Comparison of ENCODE assay signal across 20 cellular contexts in the genomic region with DNA sequence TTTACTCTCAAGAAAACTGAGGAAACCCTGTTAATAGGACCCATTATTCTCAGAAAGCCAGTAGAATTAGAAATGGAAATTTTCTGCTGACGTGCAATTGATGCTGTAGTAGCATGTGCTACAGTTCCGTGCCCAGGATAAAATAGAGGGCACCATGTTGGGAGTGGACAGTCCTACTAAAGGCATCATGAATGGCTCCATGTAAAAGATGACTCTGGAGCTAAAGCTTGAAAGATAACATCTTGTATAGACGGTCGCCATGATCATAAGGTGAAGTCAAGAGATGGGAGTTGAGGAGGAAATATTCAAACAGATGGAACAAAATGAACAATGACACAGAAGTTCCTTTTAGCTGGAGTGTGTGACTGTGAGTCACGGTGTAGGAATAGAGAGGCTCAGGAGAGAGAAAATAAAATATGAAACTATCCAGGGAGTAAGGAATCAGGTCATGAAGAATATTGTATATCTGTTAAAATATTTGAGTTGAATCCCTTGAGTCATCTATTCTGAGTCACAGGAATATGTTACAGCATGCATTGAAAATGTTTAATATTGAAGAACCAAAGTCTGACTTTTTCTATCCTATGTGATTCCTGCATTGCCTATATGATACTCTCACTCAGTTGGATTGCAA. TPM values are rescaled to one million over a fixed set of nuclear protein-coding genes. Genes with fewer than 3 reads are reported as not detected.
A peak's percentile ranks its signal among the peaks of the same experiment; 100 is the strongest.
DNase-seq lines count a peak whose midpoint lies in the region; TF ChIP-seq lines count a peak whose summit lies in the region.
"Had no signal": no experiment of that assay in that cellular context is flagged by ENCODE, and none has a peak within 500 bp of the region (broad histone marks: within the 10 kb centered on the region; RNA-seq: fewer than 3 reads in every experiment).

No MANE protein-coding gene starts in this region.

- no peak for TF ChIP-seq CTCF in AG04450 (IDR thresholded peaks at IDR 0.05; ENCODE audit: low read depth, low read length)
- no peak for TF ChIP-seq CTCF in cardiac fibroblast (IDR thresholded peaks at IDR 0.05; ENCODE audit: low read depth, low read length)
- TF ChIP-seq CTCF in endodermal cell (conservative IDR thresholded peaks at IDR 0.05) = no peak
- TF ChIP-seq CTCF in type B pancreatic cell (conservative IDR thresholded peaks at IDR 0.05) = no peak

- DNase-seq in AG04450 (ENCODE audit: low read depth, low spot score) = peak; percentile 11
- peak; percentile 48 for DNase-seq in M059J (ENCODE audit: low read depth)
- DNase-seq in cardiac fibroblast (ENCODE audit: low read depth in 2 of 2) = peak; percentile 29 to 83
- peak; percentile 12 for DNase-seq in hepatic stellate cell (ENCODE audit: low spot score)
- no peak for DNase-seq in endodermal cell
- DNase-seq in GDM1 (lab: John Stamatoyannopoulos, UW) = no peak
- DNase-seq in type B pancreatic cell (ENCODE audit: extremely low spot score, unreplicated experiment) = no peak
- no peak for DNase-seq in SK-N-DZ (ENCODE audit: low spot score)
- DNase-seq: activated CD4-positive, alpha-beta memory T cell treated with anti-CD3 and anti-CD28 coated beads, Interleukin-2, amount 10 ng/mL, durations not matched to agents 7 days and 5 days; adrenal gland; cortex of kidney; NCI-H1048; NCI-H2171 treated with DMSO at 0.1 percent for 48 hours; pancreas; small intestine; upper lobe of right lung had no signal

- POLR2A ChIA-PET in AG04450 (lab: Yijun Ruan, JAX) = no interaction called here

- CTCF ChIA-PET in AG04450 (lab: Charles Lee) = interaction anchor here (0.9 kb wide), 1 partner anchor 22 kb away, joined by 3 read pairs; no protein-coding TSS in a partner anchor

- H3K4me1 Mint-ChIP-seq in endodermal cell = peaks cover 5% of the 10 kb centered on the region
- H3K4me1 Mint-ChIP-seq in type B pancreatic cell (ENCODE audit: unreplicated experiment) = no peaks in the 10 kb centered on the region
- H3K4me1 Mint-ChIP-seq: activated CD4-positive, alpha-beta memory T cell treated with anti-CD3 and anti-CD28 coated beads, Interleukin-2, amount 10 ng/mL, durations not matched to agents 7 days and 5 days; stimulated activated effector memory CD8-positive, alpha-beta T cell treated with anti-CD3 and anti-CD28 coated beads, Interleukin-12 subunit alpha, Interleukin-12 subunit beta, amount 100 ng/mL, for 72 hours had no signal

- H3K36me3 ChIP-seq in endodermal cell (ENCODE audit: control insufficient read depth, insufficient read depth, low read length) = no peaks in the 10 kb centered on the region
- H3K36me3 ChIP-seq: adrenal gland, esophagus muscularis mucosa, HAP-1, pancreas, SJSA1, upper lobe of right lung had no signal

- H3K4me3 ChIP-seq in AG04450 (ENCODE audit: low read depth, low read length) = no peak overlapping the region
- no peak overlapping the region for H3K4me3 ChIP-seq in cardiac fibroblast (replicated peaks in 1 of 2; ENCODE audit: low read depth in 2 of 2, low read length in 2 of 2)
- no peak overlapping the region for H3K4me3 ChIP-seq in endodermal cell (ENCODE audit: low read length)
- H3K4me3 ChIP-seq: adrenal gland, esophagus muscularis mucosa, HAP-1, pancreas, SJSA1, upper lobe of right lung had no signal

- H3K9me3 ChIP-seq in AG04450 (ENCODE audit: control insufficient read depth, insufficient read depth, low read length) = no peaks in the 10 kb centered on the region
- H3K9me3 ChIP-seq in endodermal cell (ENCODE audit: control insufficient read depth, low read length) = no peaks in the 10 kb centered on the region
- H3K9me3 ChIP-seq: adrenal gland, esophagus muscularis mucosa, HAP-1, pancreas, SJSA1, upper lobe of right lung had no signal

- no peaks in the 10 kb centered on the region for H3K4me1 ChIP-seq in endodermal cell (ENCODE audit: control insufficient read depth, insufficient read depth, low read length)
- H3K4me1 ChIP-seq: adrenal gland, esophagus muscularis mucosa, upper lobe of right lung had no signal

- no peaks in the 10 kb centered on the region for H3K9me3 Mint-ChIP-seq in endodermal cell
- no peaks in the 10 kb centered on the region for H3K9me3 Mint-ChIP-seq in type B pancreatic cell
- H3K9me3 Mint-ChIP-seq: activated CD4-positive, alpha-beta memory T cell treated with anti-CD3 and anti-CD28 coated beads, Interleukin-2, amount 10 ng/mL, durations not matched to agents 7 days and 5 days; stimulated activated effector memory CD8-positive, alpha-beta T cell treated with anti-CD3 and anti-CD28 coated beads, Interleukin-12 subunit alpha, Interleukin-12 subunit beta, amount 100 ng/mL, for 72 hours had no signal

- 91 to 94% methylated on average over 5 of the region's 5 CpGs for WGBS in endodermal cell (ENCODE audit: insufficient coverage in 1 of 2, insufficient read length in 1 of 2), 2 experiments

- H3K27ac ChIP-seq in AG04450 (ENCODE audit: low read depth, low read length) (peak overlapping the region; percentile 66), endodermal cell (ENCODE audit: low read depth, low read length) (no peak overlapping the region)
- H3K27ac ChIP-seq: adrenal gland, esophagus muscularis mucosa, pancreas, SJSA1, upper lobe of right lung had no signal

- no peaks in the 10 kb centered on the region for H3K36me3 Mint-ChIP-seq in endodermal cell (ENCODE audit: low read depth)
- H3K36me3 Mint-ChIP-seq in type B pancreatic cell = no peaks in the 10 kb centered on the region
- H3K36me3 Mint-ChIP-seq: stimulated activated effector memory CD8-positive, alpha-beta T cell treated with anti-CD3 and anti-CD28 coated beads, Interleukin-12 subunit alpha, Interleukin-12 subunit beta, amount 100 ng/mL, for 72 hours had no signal

- H3K27ac Mint-ChIP-seq in endodermal cell (no peak overlapping the region), type B pancreatic cell (no peak overlapping the region)
- H3K27ac Mint-ChIP-seq: activated CD4-positive, alpha-beta memory T cell treated with anti-CD3 and anti-CD28 coated beads, Interleukin-2, amount 10 ng/mL, durations not matched to agents 7 days and 5 days; stimulated activated effector memory CD8-positive, alpha-beta T cell treated with anti-CD3 and anti-CD28 coated beads, Interleukin-12 subunit alpha, Interleukin-12 subunit beta, amount 100 ng/mL, for 72 hours had no signal

- H3K27me3 Mint-ChIP-seq in endodermal cell (ENCODE audit: insufficient read depth) (no peaks in the 10 kb centered on the region), type B pancreatic cell (no peaks in the 10 kb centered on the region)
- H3K27me3 Mint-ChIP-seq: activated CD4-positive, alpha-beta memory T cell treated with anti-CD3 and anti-CD28 coated beads, Interleukin-2, amount 10 ng/mL, durations not matched to agents 7 days and 5 days had no signal

- H3K27me3 ChIP-seq in AG04450 (ENCODE audit: control insufficient read depth, insufficient read depth, low read length) = no peaks in the 10 kb centered on the region
- no peaks in the 10 kb centered on the region for H3K27me3 ChIP-seq in endodermal cell (ENCODE audit: control insufficient read depth, insufficient read depth, low read length, poor library complexity, severe bottlenecking)
- H3K27me3 ChIP-seq: adrenal gland, esophagus muscularis mucosa, pancreas, SJSA1, upper lobe of right lung had no signal

- no peak overlapping the region for H3K9ac ChIP-seq in endodermal cell (ENCODE audit: extremely low read depth, low read length, poor library complexity, severe bottlenecking)

- H3K4me3 Mint-ChIP-seq in endodermal cell (no peak overlapping the region), type B pancreatic cell (no peak overlapping the region)
- H3K4me3 Mint-ChIP-seq: activated CD4-positive, alpha-beta memory T cell treated with anti-CD3 and anti-CD28 coated beads, Interleukin-2, amount 10 ng/mL, durations not matched to agents 7 days and 5 days; stimulated activated effector memory CD8-positive, alpha-beta T cell treated with anti-CD3 and anti-CD28 coated beads, Interleukin-12 subunit alpha, Interleukin-12 subunit beta, amount 100 ng/mL, for 72 hours had no signal

RNA-seq across cellular contexts. Expression of gene ANXA10, which starts 31.8 kb away (rescaled TPM):
- 0.33 and 0.60 TPM in 2 replicates for polyA plus RNA-seq in AG04450 (2011; rRNA removed)
- polyA minus RNA-seq in AG04450 (2011; rRNA and poly(A)+ RNA removed) = 0.14 TPM in 1 of 2 replicates, not detected in the other
- total RNA-seq in M059J (2014; rRNA removed; shearing (Covaris generic)) = 0.17 and 0.66 TPM in 2 replicates
- total RNA-seq in endodermal cell (not detected), type B pancreatic cell (ENCODE audit: low replicate concordance) (10.6 and 39.8 TPM in 2 replicates)
- not detected for polyA plus RNA-seq in endodermal cell (2013, experiment 1 of 2)
- not detected for polyA plus RNA-seq in endodermal cell (2013, experiment 2 of 2)
- polyA plus RNA-seq in SK-N-DZ (2014; cell fraction: cytosol; rRNA removed) = not detected in 2 replicates
- not detected in 2 replicates for polyA plus RNA-seq in SK-N-DZ (2014; cell fraction: nucleus; rRNA removed)
- total RNA-seq: activated CD4-positive, alpha-beta memory T cell treated with anti-CD3 and anti-CD28 coated beads, Interleukin-2, amount 10 ng/mL, durations not matched to agents 7 days and 5 days; adrenal gland; upper lobe of right lung had no signal
- polyA plus RNA-seq: adrenal gland had no signal

Comparison
In these comparisons a context has a peak if more than half of its experiments do, and no peak if none do; other contexts are left out.
1. DNase-seq: peak in AG04450 (single experiment), M059J (single experiment), cardiac fibroblast (2 of 2) and hepatic stellate cell (single experiment); none in endodermal cell (single experiment), GDM1 (single experiment), type B pancreatic cell (single experiment) and SK-N-DZ (single experiment).